In the genomic region with DNA sequence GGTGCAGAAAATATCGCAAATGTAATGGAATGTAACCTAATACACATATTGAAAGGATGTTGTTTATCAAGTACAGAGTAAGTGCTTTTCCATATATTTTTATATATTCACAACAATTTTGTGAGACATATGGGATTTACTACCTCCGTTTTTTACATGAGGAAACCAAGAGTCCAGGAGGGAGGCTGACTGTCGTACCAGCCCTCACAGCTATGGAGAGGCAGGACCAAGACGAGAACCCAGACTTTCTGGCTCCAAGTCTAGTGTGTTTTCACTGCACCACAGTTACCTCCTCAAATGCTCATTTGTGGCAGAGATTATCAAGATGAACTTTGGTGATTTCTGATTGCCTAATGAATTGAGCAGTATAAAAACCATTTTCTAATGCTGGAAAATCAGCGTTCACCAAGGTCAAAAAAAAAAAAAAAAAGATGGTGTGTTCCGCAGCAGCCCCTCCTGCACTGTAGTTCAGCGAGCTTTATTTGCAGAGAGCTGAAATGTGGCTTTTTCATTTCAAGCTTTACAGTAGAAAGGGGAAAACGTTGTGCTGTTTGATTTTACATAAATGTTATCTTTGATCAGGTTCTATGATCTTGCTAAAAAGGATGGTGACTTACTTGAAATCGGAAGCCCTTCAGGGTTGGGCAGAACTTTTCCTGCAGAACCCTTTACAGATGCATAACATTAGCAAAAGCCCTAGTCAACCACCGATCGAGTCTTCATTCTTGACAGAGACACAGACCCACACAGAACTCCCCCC, we compare ENCODE assay signal across 1 cellular context.
TF ChIP-seq lines count a peak whose summit lies in the region.

No MANE protein-coding gene starts in this region.

TF ChIP-seq in GM23338, 12 proteins besides CTCF, POLR2A, EP300 and RAD21 (continued from another document):
- TF ChIP-seq, protein P1, sequence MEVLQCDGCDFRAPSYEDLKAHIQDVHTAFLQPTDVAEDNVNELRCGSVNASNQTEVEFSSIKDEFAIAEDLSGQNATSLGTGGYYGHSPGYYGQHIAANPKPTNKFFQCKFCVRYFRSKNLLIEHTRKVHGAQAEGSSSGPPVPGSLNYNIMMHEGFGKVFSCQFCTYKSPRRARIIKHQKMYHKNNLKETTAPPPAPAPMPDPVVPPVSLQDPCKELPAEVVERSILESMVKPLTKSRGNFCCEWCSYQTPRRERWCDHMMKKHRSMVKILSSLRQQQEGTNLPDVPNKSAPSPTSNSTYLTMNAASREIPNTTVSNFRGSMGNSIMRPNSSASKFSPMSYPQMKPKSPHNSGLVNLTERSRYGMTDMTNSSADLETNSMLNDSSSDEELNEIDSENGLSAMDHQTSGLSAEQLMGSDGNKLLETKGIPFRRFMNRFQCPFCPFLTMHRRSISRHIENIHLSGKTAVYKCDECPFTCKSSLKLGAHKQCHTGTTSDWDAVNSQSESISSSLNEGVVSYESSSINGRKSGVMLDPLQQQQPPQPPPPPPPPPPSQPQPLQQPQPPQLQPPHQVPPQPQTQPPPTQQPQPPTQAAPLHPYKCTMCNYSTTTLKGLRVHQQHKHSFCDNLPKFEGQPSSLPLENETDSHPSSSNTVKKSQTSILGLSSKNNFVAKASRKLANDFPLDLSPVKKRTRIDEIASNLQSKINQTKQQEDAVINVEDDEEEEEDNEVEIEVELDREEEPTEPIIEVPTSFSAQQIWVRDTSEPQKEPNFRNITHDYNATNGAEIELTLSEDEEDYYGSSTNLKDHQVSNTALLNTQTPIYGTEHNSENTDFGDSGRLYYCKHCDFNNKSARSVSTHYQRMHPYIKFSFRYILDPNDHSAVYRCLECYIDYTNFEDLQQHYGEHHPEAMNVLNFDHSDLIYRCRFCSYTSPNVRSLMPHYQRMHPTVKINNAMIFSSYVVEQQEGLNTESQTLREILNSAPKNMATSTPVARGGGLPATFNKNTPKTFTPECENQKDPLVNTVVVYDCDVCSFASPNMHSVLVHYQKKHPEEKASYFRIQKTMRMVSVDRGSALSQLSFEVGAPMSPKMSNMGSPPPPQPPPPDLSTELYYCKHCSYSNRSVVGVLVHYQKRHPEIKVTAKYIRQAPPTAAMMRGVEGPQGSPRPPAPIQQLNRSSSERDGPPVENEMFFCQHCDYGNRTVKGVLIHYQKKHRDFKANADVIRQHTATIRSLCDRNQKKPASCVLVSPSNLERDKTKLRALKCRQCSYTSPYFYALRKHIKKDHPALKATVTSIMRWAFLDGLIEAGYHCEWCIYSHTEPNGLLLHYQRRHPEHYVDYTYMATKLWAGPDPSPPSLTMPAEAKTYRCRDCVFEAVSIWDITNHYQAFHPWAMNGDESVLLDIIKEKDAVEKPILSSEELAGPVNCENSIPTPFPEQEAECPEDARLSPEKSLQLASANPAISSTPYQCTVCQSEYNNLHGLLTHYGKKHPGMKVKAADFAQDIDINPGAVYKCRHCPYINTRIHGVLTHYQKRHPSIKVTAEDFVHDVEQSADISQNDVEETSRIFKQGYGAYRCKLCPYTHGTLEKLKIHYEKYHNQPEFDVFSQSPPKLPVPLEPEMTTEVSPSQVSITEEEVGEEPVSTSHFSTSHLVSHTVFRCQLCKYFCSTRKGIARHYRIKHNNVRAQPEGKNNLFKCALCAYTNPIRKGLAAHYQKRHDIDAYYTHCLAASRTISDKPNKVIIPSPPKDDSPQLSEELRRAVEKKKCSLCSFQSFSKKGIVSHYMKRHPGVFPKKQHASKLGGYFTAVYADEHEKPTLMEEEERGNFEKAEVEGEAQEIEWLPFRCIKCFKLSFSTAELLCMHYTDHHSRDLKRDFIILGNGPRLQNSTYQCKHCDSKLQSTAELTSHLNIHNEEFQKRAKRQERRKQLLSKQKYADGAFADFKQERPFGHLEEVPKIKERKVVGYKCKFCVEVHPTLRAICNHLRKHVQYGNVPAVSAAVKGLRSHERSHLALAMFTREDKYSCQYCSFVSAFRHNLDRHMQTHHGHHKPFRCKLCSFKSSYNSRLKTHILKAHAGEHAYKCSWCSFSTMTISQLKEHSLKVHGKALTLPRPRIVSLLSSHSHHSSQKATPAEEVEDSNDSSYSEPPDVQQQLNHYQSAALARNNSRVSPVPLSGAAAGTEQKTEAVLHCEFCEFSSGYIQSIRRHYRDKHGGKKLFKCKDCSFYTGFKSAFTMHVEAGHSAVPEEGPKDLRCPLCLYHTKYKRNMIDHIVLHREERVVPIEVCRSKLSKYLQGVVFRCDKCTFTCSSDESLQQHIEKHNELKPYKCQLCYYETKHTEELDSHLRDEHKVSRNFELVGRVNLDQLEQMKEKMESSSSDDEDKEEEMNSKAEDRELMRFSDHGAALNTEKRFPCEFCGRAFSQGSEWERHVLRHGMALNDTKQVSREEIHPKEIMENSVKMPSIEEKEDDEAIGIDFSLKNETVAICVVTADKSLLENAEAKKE (CRISPR knock-in tag; IDR thresholded peaks at IDR 0.05), result no peak
